In genomic region chr1:193680247-193680923, GRCh38 we compare ENCODE assay signal across 17 cellular contexts.
"Had no signal": no experiment of that assay in that cellular context is flagged by ENCODE, and none has a peak within 500 bp of the region (broad histone marks: within the 10 kb centered on the region; RNA-seq: fewer than 3 reads in every experiment).

No MANE protein-coding gene starts in this region.

- H3K36me3 ChIP-seq: breast epithelium, gastrocnemius medialis, heart right ventricle, suprapubic skin had no signal

- H3K27ac ChIP-seq: breast epithelium, gastrocnemius medialis, skin epidermis, suprapubic skin had no signal

- H3K4me3 ChIP-seq: breast epithelium, gastrocnemius medialis, heart right ventricle, skin epidermis, suprapubic skin had no signal

- DNase-seq: activated B cell treated with CpG ODN at 0.5 μM for 24 hours; activated CD4-positive, alpha-beta T cell treated with anti-CD3 and anti-CD28 coated beads for 48 hours; activated CD8-positive, alpha-beta T cell treated with anti-CD3 and anti-CD28 coated beads for 36 hours; activated gamma-delta T cell; activated naive CD8-positive, alpha-beta T cell treated with anti-CD3 and anti-CD28 coated beads for 36 hours; activated T-cell treated with anti-CD3 and anti-CD28 coated beads, Interleukin-2, amount 50 U/mL, for 72 hours; anterior cingulate cortex; dermis blood vessel endothelial cell; endodermal cell; gastrocnemius medialis; heart right ventricle; naive thymus-derived CD8-positive, alpha-beta T cell; stimulated activated naive CD8-positive, alpha-beta T cell treated with anti-CD3 and anti-CD28 coated beads, Interleukin-15, Interleukin-2, amounts not matched to agents 100 U/mL and 50 U/mL, for 24 hours; T-helper 17 cell had no signal

- ATAC-seq: activated CD8-positive, alpha-beta T cell treated with anti-CD3 and anti-CD28 coated beads for 36 hours; activated T-cell treated with anti-CD3 and anti-CD28 coated beads, Interleukin-2, amount 50 U/mL, for 72 hours; gastrocnemius medialis; naive thymus-derived CD8-positive, alpha-beta T cell; stimulated activated naive CD8-positive, alpha-beta T cell treated with anti-CD3 and anti-CD28 coated beads, Interleukin-15, Interleukin-2, amounts not matched to agents 100 U/mL and 50 U/mL, for 24 hours; T-helper 17 cell had no signal

- H3K4me1 ChIP-seq: breast epithelium, gastrocnemius medialis, suprapubic skin had no signal

- H3K9me3 ChIP-seq: breast epithelium, gastrocnemius medialis, heart right ventricle, suprapubic skin had no signal

- H3K27me3 ChIP-seq: breast epithelium, gastrocnemius medialis, heart right ventricle, suprapubic skin had no signal
